ENCODE assay signal across 3 cellular contexts in the genomic region with DNA sequence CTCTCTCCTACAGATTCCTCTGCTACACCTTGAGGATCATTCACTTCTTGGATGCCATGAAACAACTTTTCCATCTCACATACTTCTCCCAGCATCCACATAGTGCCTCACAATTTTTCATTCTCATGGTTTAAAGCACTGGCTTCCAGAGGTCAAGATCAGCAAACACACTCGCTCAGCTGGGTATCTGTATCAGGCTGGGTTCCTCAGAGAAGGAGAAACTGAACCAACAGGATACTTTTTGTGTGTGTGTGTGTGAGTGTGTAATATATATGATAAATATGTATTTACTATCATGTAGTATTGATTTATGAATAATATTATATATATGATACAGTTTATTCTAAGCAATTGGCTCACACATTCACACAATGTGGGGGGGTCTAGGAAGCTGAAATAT. TPM values are rescaled to one million over a fixed set of nuclear protein-coding genes. Genes with fewer than 3 reads are reported as not detected.
"Had no signal": no experiment of that assay in that cellular context is flagged by ENCODE, and none has a peak within 500 bp of the region (broad histone marks: within the 10 kb centered on the region; RNA-seq: fewer than 3 reads in every experiment).

A gene (minus strand): TSS at position 101 of the 400 bp plus-strand sequence. CDS start 621 bp downstream, outside the sequence.

RNA-seq across cellular contexts. Expression of the gene that starts here (rescaled TPM):
- total RNA-seq: LHCN-M2, MCF 10A, NCI-H460 had no signal
